ENCODE assay signal across 8 cellular contexts in the genomic region with DNA sequence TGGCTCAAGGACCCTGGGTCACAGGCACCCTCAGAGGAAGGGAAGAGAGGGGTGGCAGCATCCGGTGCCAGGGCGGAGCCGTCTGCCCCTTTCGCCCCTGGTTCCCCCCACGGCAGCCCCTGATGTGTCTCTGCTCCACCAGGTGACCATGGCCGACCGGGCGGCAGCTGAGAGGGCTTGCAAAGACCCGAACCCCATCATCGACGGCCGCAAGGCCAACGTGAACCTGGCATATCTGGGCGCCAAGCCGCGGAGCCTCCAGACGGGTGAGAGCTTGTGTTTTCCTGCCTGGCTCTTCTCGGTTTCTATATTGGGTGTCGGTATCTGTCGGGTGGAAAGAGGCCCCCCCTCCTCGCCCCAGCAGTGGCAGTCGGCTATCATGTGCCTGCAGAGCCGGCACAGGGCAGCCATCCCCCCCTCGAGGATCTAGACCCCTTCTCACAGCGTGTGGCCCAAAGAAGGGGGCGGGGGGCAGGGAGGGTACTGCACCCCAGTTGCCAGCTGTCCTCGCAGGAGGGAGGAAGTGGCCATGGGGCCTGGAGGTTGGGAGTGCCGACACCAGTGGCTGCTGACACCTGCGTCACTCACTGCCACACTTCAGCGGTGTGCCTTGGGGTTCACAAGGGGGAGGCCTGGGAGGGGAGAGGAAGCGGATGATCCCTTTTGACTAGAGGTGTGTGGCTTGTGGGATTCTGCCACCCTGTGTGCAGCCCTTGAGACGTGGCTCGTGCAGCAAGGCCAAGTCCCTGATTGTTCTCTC. TPM values are rescaled to one million over a fixed set of nuclear protein-coding genes. Genes with fewer than 3 reads are reported as not detected.
DNase-seq lines count a peak whose midpoint lies in the region; ATAC-seq and TF ChIP-seq lines count a peak whose summit lies in the region.

No MANE protein-coding gene starts in this region.

- H3K4me3 Mint-ChIP-seq in GM23338 (peak overlapping the region; percentile 92), memory B cell (peak overlapping the region; percentile 92)

- H3K27me3 ChIP-seq in AG04450 (ENCODE audit: control insufficient read depth, insufficient read depth, low read length) (no peaks in the 10 kb centered on the region), GM23338 (ENCODE audit: insufficient read depth) (no peaks in the 10 kb centered on the region; the same call in 1 of the 2 replicates), WERI-Rb-1 (ENCODE audit: insufficient read depth, low read depth, severe bottlenecking) (no peaks in the 10 kb centered on the region)

- H3K9me2 ChIP-seq in GM23338 (ENCODE audit: insufficient read depth) = no peaks in the 10 kb centered on the region

- no peaks in the 10 kb centered on the region for H3F3A ChIP-seq in GM23338 (replicated peaks; ENCODE audit: low read depth)

- TF ChIP-seq CTCF in AG04450 (IDR thresholded peaks at IDR 0.05; ENCODE audit: low read depth, low read length) = no peak
- no peak for TF ChIP-seq CTCF in GM23338 (conservative IDR thresholded peaks at IDR 0.05; ENCODE audit: low read depth in 2 of 2)
- TF ChIP-seq CTCF in WERI-Rb-1 (IDR thresholded peaks at IDR 0.05; ENCODE audit: low read depth, low read length) = no peak

- H3K9me3 ChIP-seq in AG04450 (ENCODE audit: control insufficient read depth, insufficient read depth, low read length) = peaks cover 11% of the 10 kb centered on the region; the same call in 1 of the 2 replicates
- H3K9me3 ChIP-seq in WERI-Rb-1 (ENCODE audit: severe bottlenecking) = no peaks in the 10 kb centered on the region

- peaks cover 55% of the 10 kb centered on the region for H3K79me2 ChIP-seq in GM23338 (replicated peaks; ENCODE audit: insufficient read depth)

- H3K36me3 Mint-ChIP-seq in GM23338 (ENCODE audit: low read depth) (peaks cover 47% of the 10 kb centered on the region), memory B cell (peaks cover 30% of the 10 kb centered on the region)

- no peak for DNase-seq in AG04450 (ENCODE audit: low read depth, low spot score)
- DNase-seq in GM23338 (ENCODE audit: low spot score) = no peak
- no peak for DNase-seq in WERI-Rb-1
- DNase-seq in caudate nucleus (lab: John Stamatoyannopoulos, UW) = peak in 5 of 61 donors; percentile 13 to 30 (median 20)
- peak; percentile 70 to 74 for DNase-seq in memory B cell (ENCODE audit: low spot score in 2 of 2)
- peak; percentile 41 to 57 for DNase-seq in stimulated activated CD8-positive, alpha-beta memory T cell treated with anti-CD3 and anti-CD28 coated beads, Interleukin-4, amount 100 ng/mL, for 4 hours (ENCODE audit: low read depth in 2 of 2, low spot score in 1 of 2)
- no peak for DNase-seq in SHP77 treated with DMSO at 0.1 percent for 48 hours (lab: John Stamatoyannopoulos, UW)

- no peak overlapping the region for H2AFZ ChIP-seq in GM23338

- H3K4me1 ChIP-seq in GM23338 (ENCODE audit: insufficient read depth) = peaks cover 2% of the 10 kb centered on the region; the same call in 1 of the 2 replicates

- POLR2A ChIA-PET in AG04450 (lab: Yijun Ruan, JAX) = no interaction called here

- H3K4me3 ChIP-seq in AG04450 (ENCODE audit: low read depth, low read length) = peak overlapping the region; percentile 73
- H3K4me3 ChIP-seq in GM23338 = peak overlapping the region; percentile 74
- H3K4me3 ChIP-seq in WERI-Rb-1 (ENCODE audit: low read depth, low read length) = peak overlapping the region; percentile 48

- H3K27ac ChIP-seq in AG04450 (ENCODE audit: low read depth, low read length) (no peak overlapping the region), GM23338 (ENCODE audit: low read depth) (no peak overlapping the region), WERI-Rb-1 (no peak overlapping the region), caudate nucleus (ENCODE audit: low read depth, low read length) (peak overlapping the region; percentile 58)

- CTCF ChIA-PET in AG04450 (lab: Charles Lee) = interaction anchor here (1.2 to 1.3 kb wide), 2 partner anchors 10 to 106 kb away, joined by 3 to 5 read pairs; no protein-coding TSS in a partner anchor

- peaks cover 39% of the 10 kb centered on the region for H3K4me1 Mint-ChIP-seq in GM23338
- peaks cover 47% of the 10 kb centered on the region for H3K4me1 Mint-ChIP-seq in memory B cell

- ATAC-seq in GM23338 (no peak), memory B cell (ENCODE audit: low read depth) (peak; percentile 33), GM21526 (IDR thresholded peaks at IDR 0.05; ENCODE audit: low FRiP score, unreplicated experiment) (no peak)

- H3K27ac Mint-ChIP-seq in GM23338 = no peak overlapping the region; the same call in 1 of the 2 replicates
- H3K27ac Mint-ChIP-seq in memory B cell = peak overlapping the region; percentile 98

- H4K20me1 ChIP-seq in GM23338 (replicated peaks; ENCODE audit: insufficient read depth) = peaks cover 23% of the 10 kb centered on the region

- H3K36me3 ChIP-seq in GM23338 (ENCODE audit: insufficient read depth) = peaks cover 7% of the 10 kb centered on the region; the same call in 1 of the 2 replicates
- H3K36me3 ChIP-seq in WERI-Rb-1 = peaks cover 47% of the 10 kb centered on the region

- H3K27me3 Mint-ChIP-seq in GM23338 (ENCODE audit: insufficient read depth, low read depth, poor library complexity) = peaks cover 13% of the 10 kb centered on the region
- H3K27me3 Mint-ChIP-seq in memory B cell = no peaks in the 10 kb centered on the region

- H3K4me2 ChIP-seq in GM23338 = peak overlapping the region; percentile 91

- no peaks in the 10 kb centered on the region for H3K9me3 Mint-ChIP-seq in GM23338
- no peaks in the 10 kb centered on the region for H3K9me3 Mint-ChIP-seq in memory B cell

TF ChIP-seq in GM23338, 12 proteins besides CTCF, POLR2A, EP300 and RAD21 (continues in another document):
- no peak for TF ChIP-seq ZNF331 (CRISPR knock-in tag; IDR thresholded peaks at IDR 0.05; ENCODE audit: low read depth)
- TF ChIP-seq STAT1 (IDR thresholded peaks at IDR 0.05; ENCODE audit: unreplicated experiment) = no peak
- TF ChIP-seq, protein P1, sequence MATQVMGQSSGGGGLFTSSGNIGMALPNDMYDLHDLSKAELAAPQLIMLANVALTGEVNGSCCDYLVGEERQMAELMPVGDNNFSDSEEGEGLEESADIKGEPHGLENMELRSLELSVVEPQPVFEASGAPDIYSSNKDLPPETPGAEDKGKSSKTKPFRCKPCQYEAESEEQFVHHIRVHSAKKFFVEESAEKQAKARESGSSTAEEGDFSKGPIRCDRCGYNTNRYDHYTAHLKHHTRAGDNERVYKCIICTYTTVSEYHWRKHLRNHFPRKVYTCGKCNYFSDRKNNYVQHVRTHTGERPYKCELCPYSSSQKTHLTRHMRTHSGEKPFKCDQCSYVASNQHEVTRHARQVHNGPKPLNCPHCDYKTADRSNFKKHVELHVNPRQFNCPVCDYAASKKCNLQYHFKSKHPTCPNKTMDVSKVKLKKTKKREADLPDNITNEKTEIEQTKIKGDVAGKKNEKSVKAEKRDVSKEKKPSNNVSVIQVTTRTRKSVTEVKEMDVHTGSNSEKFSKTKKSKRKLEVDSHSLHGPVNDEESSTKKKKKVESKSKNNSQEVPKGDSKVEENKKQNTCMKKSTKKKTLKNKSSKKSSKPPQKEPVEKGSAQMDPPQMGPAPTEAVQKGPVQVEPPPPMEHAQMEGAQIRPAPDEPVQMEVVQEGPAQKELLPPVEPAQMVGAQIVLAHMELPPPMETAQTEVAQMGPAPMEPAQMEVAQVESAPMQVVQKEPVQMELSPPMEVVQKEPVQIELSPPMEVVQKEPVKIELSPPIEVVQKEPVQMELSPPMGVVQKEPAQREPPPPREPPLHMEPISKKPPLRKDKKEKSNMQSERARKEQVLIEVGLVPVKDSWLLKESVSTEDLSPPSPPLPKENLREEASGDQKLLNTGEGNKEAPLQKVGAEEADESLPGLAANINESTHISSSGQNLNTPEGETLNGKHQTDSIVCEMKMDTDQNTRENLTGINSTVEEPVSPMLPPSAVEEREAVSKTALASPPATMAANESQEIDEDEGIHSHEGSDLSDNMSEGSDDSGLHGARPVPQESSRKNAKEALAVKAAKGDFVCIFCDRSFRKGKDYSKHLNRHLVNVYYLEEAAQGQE (IDR thresholded peaks at IDR 0.05; ENCODE audit: unreplicated experiment) = no peak
- no peak for TF ChIP-seq NANOG (IDR thresholded peaks at IDR 0.05; ENCODE audit: borderline replicate concordance)
- TF ChIP-seq EZH2phosphoT487 (IDR thresholded peaks at IDR 0.05; ENCODE audit: unreplicated experiment) = no peak
- no peak for TF ChIP-seq CREB1 (CRISPR knock-in tag; IDR thresholded peaks at IDR 0.05; ENCODE audit: low read depth)
- TF ChIP-seq, protein P2, sequence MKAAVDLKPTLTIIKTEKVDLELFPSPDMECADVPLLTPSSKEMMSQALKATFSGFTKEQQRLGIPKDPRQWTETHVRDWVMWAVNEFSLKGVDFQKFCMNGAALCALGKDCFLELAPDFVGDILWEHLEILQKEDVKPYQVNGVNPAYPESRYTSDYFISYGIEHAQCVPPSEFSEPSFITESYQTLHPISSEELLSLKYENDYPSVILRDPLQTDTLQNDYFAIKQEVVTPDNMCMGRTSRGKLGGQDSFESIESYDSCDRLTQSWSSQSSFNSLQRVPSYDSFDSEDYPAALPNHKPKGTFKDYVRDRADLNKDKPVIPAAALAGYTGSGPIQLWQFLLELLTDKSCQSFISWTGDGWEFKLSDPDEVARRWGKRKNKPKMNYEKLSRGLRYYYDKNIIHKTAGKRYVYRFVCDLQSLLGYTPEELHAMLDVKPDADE (IDR thresholded peaks at IDR 0.05) = no peak
- TF ChIP-seq EZH2 (IDR thresholded peaks at IDR 0.05; ENCODE audit: low read depth, unreplicated experiment) = no peak
- TF ChIP-seq ZNF114 (CRISPR knock-in tag; IDR thresholded peaks at IDR 0.05) = no peak
- no peak for TF ChIP-seq POLR2AphosphoS5 (IDR thresholded peaks at IDR 0.05; ENCODE audit: low read depth)

RNA-seq across cellular contexts. Expression of a gene that starts 1.5 kb away (rescaled TPM):
- 5.2 and 8.2 TPM in 2 replicates for polyA plus RNA-seq in AG04450 (2011; rRNA removed)
- polyA minus RNA-seq in AG04450 (2011; rRNA and poly(A)+ RNA removed) = 3.8 and 4.0 TPM in 2 replicates
- 77.6 and 80.5 TPM in 2 replicates for total RNA-seq in GM23338 (2014; rRNA removed; shearing (Covaris generic))
- polyA plus RNA-seq in GM23338 (2016; fragmentation: Nextera tagmentation; extraction: Ambion mirVana) = 22.9 and 32.6 TPM in 2 replicates

RNA-seq across cellular contexts. Expression of a gene that starts 41.6 kb away (rescaled TPM):
- 43.2 and 45.8 TPM in 2 replicates for polyA plus RNA-seq in AG04450 (2011; rRNA removed)
- polyA minus RNA-seq in AG04450 (2011; rRNA and poly(A)+ RNA removed) = 36.4 and 45.7 TPM in 2 replicates
- 43.3 and 59.7 TPM in 2 replicates for total RNA-seq in GM23338 (2014; rRNA removed; shearing (Covaris generic))
- polyA plus RNA-seq in GM23338 (2016; fragmentation: Nextera tagmentation; extraction: Ambion mirVana) = 33.0 and 35.4 TPM in 2 replicates

Comparison
In these comparisons a context has a peak if more than half of its experiments do, and no peak if none do; other contexts are left out.
1. DNase-seq: peak in memory B cell (2 of 2) and stimulated activated CD8-positive, alpha-beta memory T cell treated with anti-CD3 and anti-CD28 coated beads, Interleukin-4, amount 100 ng/mL, for 4 hours (2 of 2); none in AG04450 (single experiment), GM23338 (single experiment), WERI-Rb-1 (single experiment) and SHP77 treated with DMSO at 0.1 percent for 48 hours (single experiment).
2. Peak in every context shown above with its lines, with median percentiles within 50 percentile points of each other: H3K4me3 ChIP-seq.